ENCODE assay signal across 19 cellular contexts in the genomic region with DNA sequence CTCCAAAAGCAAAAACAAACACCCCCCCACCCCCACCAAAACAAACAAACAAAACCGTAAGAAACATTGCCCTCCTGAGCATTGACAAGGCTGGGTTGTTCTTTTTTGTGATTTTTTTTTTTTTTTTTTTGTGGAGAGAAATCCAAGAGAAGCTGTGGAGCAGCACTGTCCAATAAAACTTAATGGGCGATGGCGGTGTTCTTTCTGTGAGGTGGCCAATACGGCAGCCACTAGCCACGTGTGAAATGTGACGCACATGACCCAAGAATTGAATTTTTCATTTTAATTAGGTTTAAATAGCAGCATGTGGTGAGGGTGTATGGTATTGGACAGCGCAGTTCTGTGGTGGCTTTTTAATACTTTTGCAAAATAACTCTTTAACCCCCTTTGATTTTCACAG.
DNase-seq lines count a peak whose midpoint lies in the region; ATAC-seq, FAIRE-seq and TF ChIP-seq lines count a peak whose summit lies in the region.
"Had no signal": no experiment of that assay in that cellular context is flagged by ENCODE, and none has a peak within 500 bp of the region (broad histone marks: within the 10 kb centered on the region; RNA-seq: fewer than 3 reads in every experiment).

No MANE protein-coding gene starts in this region.

- H4K91ac ChIP-seq in H1 (replicated peaks; ENCODE audit: insufficient read length, low read length) (no peak overlapping the region), neuronal stem cell (ENCODE audit: low read depth, low read length, poor library complexity) (no peak overlapping the region)

- H3K36me3 ChIP-seq in GM23338 (ENCODE audit: insufficient read depth) (no peaks in the 10 kb centered on the region), H1 (ENCODE audit: control insufficient read depth in 2 of 4, insufficient read depth in 4 of 4, low read length in 3 of 4) (no peaks in the 10 kb centered on the region), neuronal stem cell (replicated peaks in 1 of 2; ENCODE audit: control insufficient read depth in 2 of 2, insufficient read depth in 2 of 2, low read length in 2 of 2) (no peaks in the 10 kb centered on the region)
- H3K36me3 ChIP-seq: Peyer's patch, SJCRH30 had no signal

- DNase-seq in GM23338 (ENCODE audit: low spot score) (no peak), H1 (ENCODE audit: low read depth in 1 of 2, low spot score in 2 of 2) (no peak), neuronal stem cell (ENCODE audit: low spot score) (no peak), substantia nigra (lab: John Stamatoyannopoulos, UW) (peak in 1 of 49 donors; percentile 15)
- DNase-seq in stimulated activated naive CD4-positive, alpha-beta T cell (lab: John Stamatoyannopoulos, UW), result no peak
- DNase-seq: AML-193; Calu3; CD8-positive, alpha-beta T cell; DMS153; Kasumi-1; NCI-H1694; NCI-H2081; NCI-H2171; NCI-H345; Peyer's patch; SJCRH30 had no signal

- H4K20me1 ChIP-seq in GM23338 (replicated peaks; ENCODE audit: insufficient read depth) (no peaks in the 10 kb centered on the region), H1 (replicated peaks in 1 of 2; ENCODE audit: control insufficient read depth in 1 of 2, insufficient read depth in 2 of 2, low read length in 2 of 2) (no peaks in the 10 kb centered on the region)

- H3K4me1 ChIP-seq in GM23338 (ENCODE audit: insufficient read depth), result peaks cover 25% of the 10 kb centered on the region
- peaks cover 4 to 14% (median 12%) of the 10 kb centered on the region in 4 experiments; a peak in 6 of 7 replicates for H3K4me1 ChIP-seq in H1 (replicated peaks in 1 of 4; ENCODE audit: control insufficient read depth in 3 of 4, insufficient read depth in 4 of 4, low read length in 3 of 4)
- peaks cover 10 to 15% of the 10 kb centered on the region in 2 donors for H3K4me1 ChIP-seq in neuronal stem cell (ENCODE audit: control insufficient read depth in 2 of 2, insufficient read depth in 1 of 2, low read depth in 1 of 2, low read length in 2 of 2)
- H3K4me1 ChIP-seq: Peyer's patch had no signal

- WGBS in H1 (ENCODE audit: extremely low coverage in 1 of 2, insufficient coverage in 1 of 2, insufficient read length in 1 of 2, insufficient replicate concordance in 2 of 2, low coverage in 1 of 2, low lambda C conversion rate in 2 of 2, missing lambda C conversion rate in 1 of 2), 2 experiments, result 83% methylated on average over 6 of the region's 7 CpGs; no CpG with 5 or more reads in 1 of the 2 experiments
- no CpG with 5 or more reads among the region's 7 CpGs for WGBS in neuronal stem cell (ENCODE audit: extremely low coverage in 2 of 2, insufficient read length in 2 of 2, insufficient replicate concordance in 1 of 2), 2 donors

- no peak overlapping the region for H4K8ac ChIP-seq in H1 (ENCODE audit: extremely low read depth, insufficient read depth, low read length)
- no peak overlapping the region for H4K8ac ChIP-seq in neuronal stem cell (ENCODE audit: low read depth, low read length)

- peaks cover 33% of the 10 kb centered on the region for H3K4me1 Mint-ChIP-seq in GM23338

- CTCF ChIA-PET in H1 (lab: Charles Lee; ENCODE audit: partially characterized antibody), result interaction anchor here (1.6 to 3.3 kb wide), 4 partner anchors 10 to 185 kb away, joined by 4 to 11 read pairs (median 6); no protein-coding TSS in a partner anchor

- peak overlapping the region; percentile 60 for H3K56ac ChIP-seq in H1 (replicated peaks; ENCODE audit: insufficient read length, low read depth, low read length)

- H3K27ac Mint-ChIP-seq in GM23338, result no peak overlapping the region
- H3K27ac Mint-ChIP-seq: CD8-positive, alpha-beta T cell had no signal

- H2AFZ ChIP-seq in GM23338, result no peak overlapping the region
- no peak overlapping the region for H2AFZ ChIP-seq in H1 (ENCODE audit: low read length)
- peak overlapping the region; percentile 60 for H2AFZ ChIP-seq in neuronal stem cell (ENCODE audit: low read length)

- H2BK12ac ChIP-seq in H1 (ENCODE audit: low read depth, low read length) (no peak overlapping the region), neuronal stem cell (ENCODE audit: low read length) (no peak overlapping the region)

- H2BK5ac ChIP-seq in H1 (ENCODE audit: low read depth, low read length), result no peak overlapping the region
- H2BK5ac ChIP-seq in neuronal stem cell (ENCODE audit: low read length), result no peak overlapping the region

- H3K27me3 ChIP-seq in GM23338 (ENCODE audit: insufficient read depth) (no peaks in the 10 kb centered on the region), H1 (replicated peaks in 1 of 4; ENCODE audit: control insufficient read depth in 3 of 4, extremely low read depth in 1 of 4, insufficient read depth in 3 of 4, low read length in 3 of 4) (no peaks in the 10 kb centered on the region), neuronal stem cell (ENCODE audit: control insufficient read depth in 3 of 3, insufficient read depth in 3 of 3, low read depth in 1 of 3, low read length in 3 of 3) (no peaks in the 10 kb centered on the region)
- H3K27me3 ChIP-seq: Peyer's patch, SJCRH30 had no signal

- H2AK5ac ChIP-seq in H1 (ENCODE audit: low read depth, low read length) (no peak overlapping the region), neuronal stem cell (ENCODE audit: low read depth, low read length) (no peak overlapping the region)

- no peak overlapping the region for H2BK15ac ChIP-seq in H1 (ENCODE audit: low read length)
- no peak overlapping the region for H2BK15ac ChIP-seq in neuronal stem cell (ENCODE audit: low read length)

- no peak for TF ChIP-seq POLR2A in H1 (IDR thresholded peaks at IDR 0.05; ENCODE audit: control extremely low read depth in 1 of 2, low read depth in 2 of 2, low read length in 2 of 2)

- TF ChIP-seq CTCF in GM23338 (conservative IDR thresholded peaks at IDR 0.05; ENCODE audit: low read depth in 2 of 2), result no peak
- TF ChIP-seq CTCF in H1 (IDR thresholded peaks at IDR 0.05; ENCODE audit: control extremely low read depth in 1 of 3, insufficient read depth in 1 of 3, low read depth in 1 of 3, low read length in 3 of 3), result no peak

- H2BK120ac ChIP-seq in H1 (replicated peaks; ENCODE audit: low read depth, low read length), result no peak overlapping the region
- no peak overlapping the region for H2BK120ac ChIP-seq in neuronal stem cell (ENCODE audit: low read depth, low read length)

- H3K27ac ChIP-seq in GM23338 (ENCODE audit: low read depth) (peak overlapping the region; percentile 74; the same call in 1 of the 2 replicates), H1 (ENCODE audit: low read depth, low read length) (no peak overlapping the region), neuronal stem cell (replicated peaks; ENCODE audit: low read length) (no peak overlapping the region), substantia nigra (ENCODE audit: low read depth, low read length, poor library complexity, severe bottlenecking) (peak overlapping the region; percentile 96)
- H3K27ac ChIP-seq: Peyer's patch, SJCRH30 had no signal

- no peak overlapping the region for H4K5ac ChIP-seq in H1 (ENCODE audit: insufficient read length, low read depth, low read length)

- no peak overlapping the region for H3K23ac ChIP-seq in H1 (ENCODE audit: insufficient read length)
- no peak overlapping the region for H3K23ac ChIP-seq in neuronal stem cell (ENCODE audit: low read depth, low read length, poor library complexity)

- no peaks in the 10 kb centered on the region for H3K79me1 ChIP-seq in H1 (ENCODE audit: low read depth, low read length)
- no peaks in the 10 kb centered on the region for H3K79me1 ChIP-seq in neuronal stem cell (ENCODE audit: low read depth, low read length)

- peaks cover 16% of the 10 kb centered on the region for H3K79me2 ChIP-seq in GM23338 (replicated peaks; ENCODE audit: insufficient read depth)
- H3K79me2 ChIP-seq in H1 (ENCODE audit: control insufficient read depth in 1 of 2, insufficient read depth in 2 of 2, low read length in 2 of 2), result no peaks in the 10 kb centered on the region

- no peak overlapping the region for H2BK20ac ChIP-seq in H1 (ENCODE audit: low read length)

- no peak for FAIRE-seq in H1 (lab: Jason Lieb, UNC)
- FAIRE-seq: GM12891 had no signal

- TF ChIP-seq EP300 in H1 (IDR thresholded peaks at IDR 0.05; ENCODE audit: borderline replicate concordance in 1 of 2, low read depth in 2 of 2, low read length in 2 of 2), result no peak

- POLR2A ChIA-PET in H1 (lab: Charles Lee; ENCODE audit: partially characterized antibody), result no interaction called here

- H3K9me3 Mint-ChIP-seq in GM23338, result no peaks in the 10 kb centered on the region; the same call in 2 of the 3 replicates
- H3K9me3 Mint-ChIP-seq: CD8-positive, alpha-beta T cell had no signal

- H3K4me3 ChIP-seq in GM23338, result no peak overlapping the region
- no peak overlapping the region for H3K4me3 ChIP-seq in H1 (ENCODE audit: extremely low read depth in 1 of 4, insufficient read depth in 2 of 4, low read depth in 3 of 4, low read length in 4 of 4)
- no peak overlapping the region for H3K4me3 ChIP-seq in neuronal stem cell (ENCODE audit: low read length in 2 of 2)
- H3K4me3 ChIP-seq: Peyer's patch, SJCRH30 had no signal

- H3K14ac ChIP-seq in H1 (ENCODE audit: insufficient read length), result no peak overlapping the region
- H3K14ac ChIP-seq in neuronal stem cell (ENCODE audit: low read length), result no peak overlapping the region

- H3K4me3 Mint-ChIP-seq in GM23338, result no peak overlapping the region
- H3K4me3 Mint-ChIP-seq: CD8-positive, alpha-beta T cell had no signal

- H3K23me2 ChIP-seq in H1 (ENCODE audit: low read depth, low read length), result no peaks in the 10 kb centered on the region; the same call in 1 of the 2 replicates

- no peaks in the 10 kb centered on the region for H3F3A ChIP-seq in GM23338 (replicated peaks; ENCODE audit: low read depth)

- H3K18ac ChIP-seq in H1 (ENCODE audit: extremely low read depth, low read length) (no peak overlapping the region), neuronal stem cell (ENCODE audit: low read length) (no peak overlapping the region)

- TF ChIP-seq RAD21 in H1 (IDR thresholded peaks at IDR 0.05 in 1 of 2, conservative IDR thresholded peaks at IDR 0.05 in 1 of 2; ENCODE audit: low read depth in 2 of 2, low read length in 2 of 2), result no peak

- 0 out of 2 replicates have a peak overlapping the region, but pooled peaks have one; percentile 0 for H3K4me2 ChIP-seq in GM23338
- H3K4me2 ChIP-seq in H1 (ENCODE audit: insufficient read depth in 1 of 2, low read depth in 2 of 2, low read length in 2 of 2), result 0 out of 4 replicates have a peak overlapping the region, but pooled peaks of 1 of the 2 experiments have one; percentile 32
- no peak overlapping the region for H3K4me2 ChIP-seq in neuronal stem cell (ENCODE audit: insufficient read depth, low read length, poor library complexity, severe bottlenecking)

- H3K27me3 Mint-ChIP-seq in GM23338 (ENCODE audit: insufficient read depth, low read depth, poor library complexity), result peaks cover 12% of the 10 kb centered on the region

- no peaks in the 10 kb centered on the region for H3K9me2 ChIP-seq in GM23338 (ENCODE audit: insufficient read depth)

- H3K9me3 ChIP-seq in H1 (ENCODE audit: insufficient read depth in 2 of 2, low read depth in 1 of 2, low read length in 1 of 2), result no peaks in the 10 kb centered on the region
- H3K9me3 ChIP-seq in neuronal stem cell (replicated peaks in 1 of 2; ENCODE audit: control insufficient read depth in 2 of 2, insufficient read depth in 1 of 2, low read depth in 1 of 2, low read length in 2 of 2), result no peaks in the 10 kb centered on the region
- H3K9me3 ChIP-seq: Peyer's patch had no signal

- H3K9ac ChIP-seq in H1 (replicated peaks in 1 of 4; ENCODE audit: extremely low read depth in 1 of 4, low read depth in 3 of 4, low read length in 3 of 4) (no peak overlapping the region), neuronal stem cell (ENCODE audit: low read depth, low read length, poor library complexity) (no peak overlapping the region)

- H3K4ac ChIP-seq in H1 (replicated peaks; ENCODE audit: insufficient read length, low read depth, low read length) (no peak overlapping the region), neuronal stem cell (ENCODE audit: low read length) (no peak overlapping the region)

- ATAC-seq in GM23338 (no peak), HG02970 (IDR thresholded peaks at IDR 0.05; ENCODE audit: low FRiP score, unreplicated experiment) (no peak), GM18870 (IDR thresholded peaks at IDR 0.05; ENCODE audit: unreplicated experiment) (no peak)
- ATAC-seq: CD8-positive, alpha-beta T cell had no signal

- H3K36me3 Mint-ChIP-seq in GM23338 (ENCODE audit: low read depth), result no peaks in the 10 kb centered on the region
- H3K36me3 Mint-ChIP-seq: CD8-positive, alpha-beta T cell had no signal

Comparison
In these comparisons a context has a peak if more than half of its experiments do, and no peak if none do; other contexts are left out.
1. H3K27ac ChIP-seq: peak in GM23338 (single experiment) and substantia nigra (single experiment); none in H1 (single experiment) and neuronal stem cell (single experiment).